Comparison of ENCODE assay signal across 23 cellular contexts in the genomic region with DNA sequence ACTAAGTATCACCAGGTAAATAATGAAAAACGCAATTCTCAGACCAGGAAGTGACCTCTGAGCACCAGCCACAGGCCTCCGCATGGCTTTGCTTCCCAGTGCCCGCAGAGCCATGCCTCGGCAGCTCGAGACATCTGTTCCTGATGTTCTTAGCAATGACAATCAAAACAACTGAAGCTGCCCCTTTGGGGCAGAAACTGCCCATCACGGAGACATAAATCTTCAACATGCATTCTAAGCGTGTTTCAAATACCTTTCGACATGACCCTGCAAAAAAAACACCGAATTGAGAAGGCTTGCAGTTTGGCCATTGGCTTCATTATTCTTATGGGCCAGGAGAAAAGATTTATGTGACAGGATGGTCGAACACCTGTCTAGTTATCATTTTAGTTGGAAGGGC. TPM values are rescaled to one million over a fixed set of nuclear protein-coding genes. Genes with fewer than 3 reads are reported as not detected.
DNase-seq lines count a peak whose midpoint lies in the region; ATAC-seq and TF ChIP-seq lines count a peak whose summit lies in the region.
"Had no signal": no experiment of that assay in that cellular context is flagged by ENCODE, and none has a peak within 500 bp of the region (broad histone marks: within the 10 kb centered on the region; RNA-seq: fewer than 3 reads in every experiment).

No MANE protein-coding gene starts in this region.

- H3T11ph ChIP-seq in H9 (ENCODE audit: low read length) = no peak overlapping the region

- H3K56ac ChIP-seq in H9 (ENCODE audit: insufficient read length, low read depth, low read length) = no peak overlapping the region

- no peaks in the 10 kb centered on the region for H3K9me2 ChIP-seq in hepatocyte (replicated peaks; ENCODE audit: insufficient read depth)

- peaks cover 0 to 22% (median 16%) of the 10 kb centered on the region in 3 experiments; a peak in 5 of 7 replicates for H3K36me3 Mint-ChIP-seq in H9 (ENCODE audit: insufficient read depth in 1 of 3, low read depth in 3 of 3)
- peaks cover 12% of the 10 kb centered on the region for H3K36me3 Mint-ChIP-seq in mesothelial cell of epicardium
- peaks cover 9% of the 10 kb centered on the region for H3K36me3 Mint-ChIP-seq in activated CD4-positive, alpha-beta T cell treated with anti-CD3 and anti-CD28 coated beads for 36 hours (ENCODE audit: low read depth)

- H3K27ac Mint-ChIP-seq in H9 (no peak overlapping the region), mesothelial cell of epicardium (peak overlapping the region; percentile 45)
- no peak overlapping the region for H3K27ac Mint-ChIP-seq in activated CD4-positive, alpha-beta T cell treated with anti-CD3 and anti-CD28 coated beads for 36 hours
- H3K27ac Mint-ChIP-seq: CD4-positive, alpha-beta T cell had no signal

- H3K79me2 ChIP-seq in H9 (ENCODE audit: insufficient read depth, low read length) (no peaks in the 10 kb centered on the region), hepatocyte (no peaks in the 10 kb centered on the region)

- H4K20me1 ChIP-seq in H9 (ENCODE audit: control insufficient read depth, insufficient read depth, insufficient read length) (no peaks in the 10 kb centered on the region), hepatocyte (ENCODE audit: insufficient read depth, poor library complexity, severe bottlenecking) (no peaks in the 10 kb centered on the region)

- H2BK12ac ChIP-seq in H9 (ENCODE audit: insufficient read length, low read depth, low read length) = no peak overlapping the region

- H3K4me1 ChIP-seq in H9 (ENCODE audit: insufficient read depth, low read length) = no peaks in the 10 kb centered on the region; the same call in 1 of the 2 replicates
- peaks cover 31% of the 10 kb centered on the region for H3K4me1 ChIP-seq in adipocyte (ENCODE audit: control insufficient read depth, insufficient read depth, low read length)
- H3K4me1 ChIP-seq in sigmoid colon = peaks cover 0 to 29% (median 24%) of the 10 kb centered on the region in 4 donors
- H3K4me1 ChIP-seq in hepatocyte (ENCODE audit: insufficient read depth) = peaks cover 13% of the 10 kb centered on the region
- H3K4me1 ChIP-seq in heart right ventricle = peaks cover 11 to 36% (median 29%) of the 10 kb centered on the region in 9 donors

- DNase-seq in H9 (peak; percentile 12), adipocyte (ENCODE audit: low read depth) (peak; percentile 24), mesothelial cell of epicardium (ENCODE audit: low spot score in 2 of 2, unreplicated experiment in 2 of 2) (no peak), sigmoid colon (peak; percentile 30), hepatocyte (ENCODE audit: low spot score) (no peak), heart right ventricle (no peak), anterior cingulate cortex (lab: John Stamatoyannopoulos, UW) (no peak)
- DNase-seq in activated CD4-positive, alpha-beta T cell treated with anti-CD3 and anti-CD28 coated beads for 36 hours = no peak
- DNase-seq: AML-193; CD4-positive, alpha-beta T cell; MG63; NCI-H1105 treated with DMSO at 0.1 percent for 48 hours; NCI-H146; NCI-H2029; NCI-H446 treated with DMSO at 0.1 percent for 48 hours; NCI-H526; NCI-H82; NK-92 treated with Interleukin-12 subunit alpha and Interleukin-12 subunit beta, amount 100 ng/mL, for 24 hours; SJCRH30 had no signal

- H3K4me2 ChIP-seq in H9 (ENCODE audit: insufficient read depth, insufficient read length, low read length) = no peak overlapping the region
- H3K4me2 ChIP-seq in hepatocyte = no peak overlapping the region

- no peak for TF ChIP-seq EP300 in sigmoid colon (IDR thresholded peaks at IDR 0.05)

- TF ChIP-seq CTCF in H9 (conservative IDR thresholded peaks at IDR 0.05) = no peak
- TF ChIP-seq CTCF in mesothelial cell of epicardium (IDR thresholded peaks at IDR 0.05; ENCODE audit: unreplicated experiment) = no peak
- no peak for TF ChIP-seq CTCF in sigmoid colon (IDR thresholded peaks at IDR 0.05)
- no peak for TF ChIP-seq CTCF in hepatocyte (IDR thresholded peaks at IDR 0.05; ENCODE audit: poor library complexity)
- TF ChIP-seq CTCF in heart right ventricle (IDR thresholded peaks at IDR 0.05) = no peak

- H3K23me2 ChIP-seq in H9 (ENCODE audit: insufficient read length, low read depth, low read length, poor library complexity, severe bottlenecking) = peaks cover 1% of the 10 kb centered on the region

- no peak overlapping the region for H2BK15ac ChIP-seq in H9 (ENCODE audit: low read depth, low read length)

- WGBS in H9 (ENCODE audit: extremely low coverage, insufficient read length, low lambda C conversion rate) = no CpG with 5 or more reads among the region's 10 CpGs
- WGBS in sigmoid colon, 2 donors = 87 to 89% methylated on average over 10 of the region's 10 CpGs
- 80% methylated on average over 10 of the region's 10 CpGs for WGBS in hepatocyte (ENCODE audit: low lambda C conversion rate, missing lambda C conversion rate)
- 88 to 92% methylated on average over 10 of the region's 10 CpGs for WGBS in heart right ventricle, 2 donors

- no peak overlapping the region for H3K23ac ChIP-seq in H9 (ENCODE audit: insufficient read length, low read depth, low read length)

- no peak overlapping the region for H3K14ac ChIP-seq in H9 (ENCODE audit: insufficient read depth, low read length)

- CTCF ChIA-PET in activated CD4-positive, alpha-beta T cell treated with anti-CD3 and anti-CD28 coated beads for 36 hours (lab: Charles Lee) = interaction anchor here (0.6 to 0.8 kb wide), 2 partner anchors 40 to 53 kb away, joined by 3 to 4 read pairs; no protein-coding TSS in a partner anchor

- no peak overlapping the region for H2BK120ac ChIP-seq in H9 (ENCODE audit: low read depth, low read length, poor library complexity, severe bottlenecking)

- H3K27me3 ChIP-seq in H9 (ENCODE audit: insufficient read depth, low read length) = no peaks in the 10 kb centered on the region; the same call in 1 of the 2 replicates
- no peaks in the 10 kb centered on the region for H3K27me3 ChIP-seq in adipocyte (replicated peaks; ENCODE audit: control insufficient read depth, insufficient read depth, low read length)
- peaks cover 0 to under 1% (median 0%) of the 10 kb centered on the region in 3 donors for H3K27me3 ChIP-seq in sigmoid colon
- H3K27me3 ChIP-seq in hepatocyte = no peaks in the 10 kb centered on the region
- H3K27me3 ChIP-seq in heart right ventricle = peaks cover 0 to 18% (median 0%) of the 10 kb centered on the region in 7 donors
- H3K27me3 ChIP-seq: MG63, SJCRH30 had no signal

- no peak overlapping the region for H3K4ac ChIP-seq in H9 (ENCODE audit: low read depth, low read length)

- no peak overlapping the region for H2BK5ac ChIP-seq in H9 (ENCODE audit: insufficient read length, low read length)

- no peak overlapping the region for H3K18ac ChIP-seq in H9 (ENCODE audit: insufficient read length, low read depth, low read length)

- no peak for ATAC-seq in activated CD4-positive, alpha-beta T cell treated with anti-CD3 and anti-CD28 coated beads for 36 hours
- no peak for ATAC-seq in heart right ventricle
- ATAC-seq: HepG2, PC-3, Right ventricle myocardium inferior had no signal

- no peak overlapping the region for H2BK20ac ChIP-seq in H9 (ENCODE audit: low read depth, low read length, poor library complexity, severe bottlenecking)

- H2AFZ ChIP-seq in H9 (ENCODE audit: low read length) (no peak overlapping the region), hepatocyte (no peak overlapping the region)

- H3K27ac ChIP-seq in H9 (ENCODE audit: insufficient read length, low read depth, low read length) = no peak overlapping the region
- no peak overlapping the region for H3K27ac ChIP-seq in sigmoid colon
- no peak overlapping the region for H3K27ac ChIP-seq in hepatocyte
- H3K27ac ChIP-seq in heart right ventricle = no peak overlapping the region
- H3K27ac ChIP-seq: BLaER1 treated with 17β-estradiol and CSF1 and Interleukin-3, amounts not matched to agents 10 nM and 100 nM; SJCRH30 had no signal

- no peak overlapping the region for H4K91ac ChIP-seq in H9 (ENCODE audit: insufficient read length, low read depth, low read length)

- intact Hi-C loops in sigmoid colon (cut with DNase I) (no loop called here), heart right ventricle (cut with DNase I) (no loop called here)
- intact Hi-C loops in activated CD4-positive, alpha-beta T cell treated with anti-CD3 and anti-CD28 coated beads for 36 hours (cut with DNase I, micrococcal nuclease) = no loop called here

- no peak overlapping the region for H4K5ac ChIP-seq in H9 (ENCODE audit: insufficient read length, low read depth, low read length)

- H3K4me1 Mint-ChIP-seq in H9 (peaks cover 32 to 35% of the 10 kb centered on the region in 2 experiments), mesothelial cell of epicardium (peaks cover 61% of the 10 kb centered on the region)
- peaks cover 12% of the 10 kb centered on the region for H3K4me1 Mint-ChIP-seq in activated CD4-positive, alpha-beta T cell treated with anti-CD3 and anti-CD28 coated beads for 36 hours

- H3K27me3 Mint-ChIP-seq in H9 (ENCODE audit: low read depth) (peaks cover 8% of the 10 kb centered on the region), mesothelial cell of epicardium (ENCODE audit: low read depth) (peaks cover 12% of the 10 kb centered on the region)
- peaks cover 2% of the 10 kb centered on the region for H3K27me3 Mint-ChIP-seq in activated CD4-positive, alpha-beta T cell treated with anti-CD3 and anti-CD28 coated beads for 36 hours
- H3K27me3 Mint-ChIP-seq: CD4-positive, alpha-beta T cell had no signal

- H4K8ac ChIP-seq in H9 (replicated peaks; ENCODE audit: insufficient read length, low read depth, low read length) = no peak overlapping the region

- H3K4me3 Mint-ChIP-seq in H9 (no peak overlapping the region), mesothelial cell of epicardium (no peak overlapping the region)
- no peak overlapping the region for H3K4me3 Mint-ChIP-seq in activated CD4-positive, alpha-beta T cell treated with anti-CD3 and anti-CD28 coated beads for 36 hours
- H3K4me3 Mint-ChIP-seq: CD4-positive, alpha-beta T cell had no signal

- no peak for TF ChIP-seq POLR2A in sigmoid colon (IDR thresholded peaks at IDR 0.05)

- H3K79me1 ChIP-seq in H9 (ENCODE audit: insufficient read depth, low read depth, low read length, poor library complexity, severe bottlenecking) = no peaks in the 10 kb centered on the region

- H3K9me3 ChIP-seq in H9 (ENCODE audit: control insufficient read depth, low read depth, low read length) = no peaks in the 10 kb centered on the region
- H3K9me3 ChIP-seq in adipocyte (ENCODE audit: control insufficient read depth, low read length) = no peaks in the 10 kb centered on the region
- no peaks in the 10 kb centered on the region for H3K9me3 ChIP-seq in sigmoid colon
- no peaks in the 10 kb centered on the region for H3K9me3 ChIP-seq in hepatocyte (ENCODE audit: low read depth)
- H3K9me3 ChIP-seq in heart right ventricle = no peaks in the 10 kb centered on the region
- H3K9me3 ChIP-seq: BLaER1 treated with 17β-estradiol and CSF1 and Interleukin-3, amounts not matched to agents 10 nM and 100 nM; MG63; SJCRH30 had no signal

- H3K9me3 Mint-ChIP-seq in H9 (no peaks in the 10 kb centered on the region), mesothelial cell of epicardium (no peaks in the 10 kb centered on the region)
- H3K9me3 Mint-ChIP-seq in activated CD4-positive, alpha-beta T cell treated with anti-CD3 and anti-CD28 coated beads for 36 hours (ENCODE audit: low read depth) = no peaks in the 10 kb centered on the region
- H3K9me3 Mint-ChIP-seq: CD4-positive, alpha-beta T cell had no signal

- H2AK5ac ChIP-seq in H9 (ENCODE audit: insufficient read length, low read length) = no peak overlapping the region

- H3K4me3 ChIP-seq in adipocyte (ENCODE audit: low read length) (no peak overlapping the region), sigmoid colon (no peak overlapping the region), hepatocyte (no peak overlapping the region), heart right ventricle (no peak overlapping the region)
- H3K4me3 ChIP-seq: BLaER1 treated with 17β-estradiol and CSF1 and Interleukin-3, amounts not matched to agents 10 nM and 100 nM; MG63; SJCRH30 had no signal

- no peak overlapping the region for H3K9ac ChIP-seq in H9 (ENCODE audit: extremely low read depth, insufficient read length, low read length)
- H3K9ac ChIP-seq in adipocyte (ENCODE audit: low read length) = no peak overlapping the region
- H3K9ac ChIP-seq: BLaER1 treated with 17β-estradiol and CSF1 and Interleukin-3, amounts not matched to agents 10 nM and 100 nM had no signal

- POLR2A ChIA-PET in activated CD4-positive, alpha-beta T cell treated with anti-CD3 and anti-CD28 coated beads for 36 hours (lab: Charles Lee) = no interaction called here

- H3K36me3 ChIP-seq in adipocyte (ENCODE audit: control insufficient read depth, insufficient read depth, low read length, severe bottlenecking) = peaks cover 19% of the 10 kb centered on the region
- peaks cover 0 to 29% (median 7%) of the 10 kb centered on the region in 4 donors for H3K36me3 ChIP-seq in sigmoid colon
- H3K36me3 ChIP-seq in hepatocyte (replicated peaks; ENCODE audit: insufficient read depth, low read depth) = no peaks in the 10 kb centered on the region
- H3K36me3 ChIP-seq in heart right ventricle = peaks cover 0 to 36% (median 7%) of the 10 kb centered on the region in 9 donors

RNA-seq across cellular contexts. Expression of a gene that starts 5.8 kb away (rescaled TPM):
- 6.4 and 7.9 TPM in 2 replicates for total RNA-seq in H9 (2021)
- 7.1 to 10.2 TPM (median 8.0 TPM) in 3 replicates for total RNA-seq in mesothelial cell of epicardium
- under 1 TPM in 3 of 4 donors, not detected in 1; 0.33 to 0.71 (median 0.54) TPM for total RNA-seq in sigmoid colon
- 10 to 100 TPM; 24.3 to 47.4 (median 43.9) TPM for polyA plus RNA-seq in sigmoid colon
- total RNA-seq in activated CD4-positive, alpha-beta T cell treated with anti-CD3 and anti-CD28 coated beads for 36 hours = 1 to 10 TPM; 2.1 to 2.5 TPM
- 12.0 and 12.3 TPM in 2 replicates for total RNA-seq in hepatocyte
- polyA plus RNA-seq in hepatocyte = 14.2 and 18.0 TPM in 2 replicates
- total RNA-seq in heart right ventricle = 1 to 10 TPM; 2.3 to 5.6 (median 4.0) TPM
- polyA plus RNA-seq in heart right ventricle = 1 to 10 TPM in 1 of 2 donors, under 1 TPM in 1; 0.42 to 5.9 TPM

Comparison
In these comparisons a context has a peak if more than half of its experiments do, and no peak if none do; other contexts are left out.
1. DNase-seq: peak in H9 (single experiment), adipocyte (single experiment) and sigmoid colon (single experiment); none in mesothelial cell of epicardium (0 of 2), activated CD4-positive, alpha-beta T cell treated with anti-CD3 and anti-CD28 coated beads for 36 hours (single experiment), hepatocyte (single experiment), heart right ventricle (0 of 2) and anterior cingulate cortex (0 of 58).